16 cellular contexts compared by ENCODE assay signal in genomic region chr1:162006081-162006480, GRCh38. TPM values are rescaled to one million over a fixed set of nuclear protein-coding genes. Genes with fewer than 3 reads are reported as not detected.
DNase-seq lines count a peak whose midpoint lies in the region; ATAC-seq and TF ChIP-seq lines count a peak whose summit lies in the region.
"Had no signal": no experiment of that assay in that cellular context is flagged by ENCODE, and none has a peak within 500 bp of the region (broad histone marks: within the 10 kb centered on the region; RNA-seq: fewer than 3 reads in every experiment).

No MANE protein-coding gene starts in this region.

- H3K4me1 ChIP-seq in osteoblast (ENCODE audit: insufficient read depth, low read length), result peaks cover 26% of the 10 kb centered on the region

- H3K9me3 Mint-ChIP-seq in activated naive CD4-positive, alpha-beta T cell treated with anti-CD3 and anti-CD28 coated beads, Interleukin-2, amount 10 ng/mL, durations not matched to agents 7 days and 5 days, result no peaks in the 10 kb centered on the region
- H3K9me3 Mint-ChIP-seq: CD14-positive monocyte; CD8-positive, alpha-beta T cell; HFFc6 had no signal

- H3K4me3 ChIP-seq in osteoblast (ENCODE audit: insufficient read depth, low read length), result no peak overlapping the region
- H3K4me3 ChIP-seq: GM12878 had no signal

- peaks cover 18% of the 10 kb centered on the region for H3K27me3 Mint-ChIP-seq in activated naive CD4-positive, alpha-beta T cell treated with anti-CD3 and anti-CD28 coated beads, Interleukin-2, amount 10 ng/mL, durations not matched to agents 7 days and 5 days

- H3K27ac Mint-ChIP-seq in activated naive CD4-positive, alpha-beta T cell treated with anti-CD3 and anti-CD28 coated beads, Interleukin-2, amount 10 ng/mL, durations not matched to agents 7 days and 5 days, result peak overlapping the region; percentile 42
- H3K27ac Mint-ChIP-seq: CD14-positive monocyte; CD8-positive, alpha-beta T cell; HFFc6 had no signal

- H3K27me3 ChIP-seq in osteoblast (ENCODE audit: insufficient read depth, low read length), result peaks cover 4% of the 10 kb centered on the region

- H3K4me3 Mint-ChIP-seq in activated naive CD4-positive, alpha-beta T cell treated with anti-CD3 and anti-CD28 coated beads, Interleukin-2, amount 10 ng/mL, durations not matched to agents 7 days and 5 days, result no peak overlapping the region
- H3K4me3 Mint-ChIP-seq: CD14-positive monocyte; CD8-positive, alpha-beta T cell; HFFc6 had no signal

- no peaks in the 10 kb centered on the region for H3K9me3 ChIP-seq in osteoblast (ENCODE audit: low read depth, low read length)

- H4K20me1 ChIP-seq in osteoblast (ENCODE audit: insufficient read depth, low read length), result peaks cover under 1% of the 10 kb centered on the region

- CTCF ChIA-PET in activated naive CD4-positive, alpha-beta T cell treated with anti-CD3 and anti-CD28 coated beads, Interleukin-2, amount 10 ng/mL, durations not matched to agents 7 days and 5 days (lab: Charles Lee), result interaction anchor here (1.7 kb wide), 1 partner anchor 31 kb away, joined by 5 read pairs; no protein-coding TSS in a partner anchor

- no peak overlapping the region for H3K27ac ChIP-seq in osteoblast (ENCODE audit: low read depth, low read length)
- H3K27ac ChIP-seq: 22Rv1 had no signal

- no peak for ATAC-seq in GM19035 (IDR thresholded peaks at IDR 0.05; ENCODE audit: unreplicated experiment)
- ATAC-seq: CD8-positive, alpha-beta T cell; GM12878 had no signal

- H3K4me2 ChIP-seq in osteoblast (ENCODE audit: insufficient read depth, low read length), result no peak overlapping the region

- no peaks in the 10 kb centered on the region for H3K79me2 ChIP-seq in osteoblast (ENCODE audit: insufficient read depth, low read length)

- peaks cover 6% of the 10 kb centered on the region for H3K4me1 Mint-ChIP-seq in activated naive CD4-positive, alpha-beta T cell treated with anti-CD3 and anti-CD28 coated beads, Interleukin-2, amount 10 ng/mL, durations not matched to agents 7 days and 5 days

- no peak for DNase-seq in activated naive CD4-positive, alpha-beta T cell treated with anti-CD3 and anti-CD28 coated beads, Interleukin-2, amount 10 ng/mL, durations not matched to agents 7 days and 5 days
- DNase-seq in activated naive CD4-positive, alpha-beta T cell treated with Interleukin-2 at 50 U/mL for 16 hours, result no peak
- DNase-seq in kidney glomerular epithelial cell (lab: John Stamatoyannopoulos, UW), result peak; percentile 19
- peak; percentile 73 for DNase-seq in osteoblast (ENCODE audit: insufficient read length, low spot score, missing footprints)
- DNase-seq in DMS53 treated with DMSO at 0.1 percent for 48 hours (lab: John Stamatoyannopoulos, UW; ENCODE audit: unreplicated experiment), result no peak
- DNase-seq in NAMALWA (ENCODE audit: low spot score), result no peak
- DNase-seq: CD8-positive, alpha-beta T cell; COR-L47; DMS53; HCEC 1CT; HFFc6 had no signal

- H3K36me3 Mint-ChIP-seq in activated naive CD4-positive, alpha-beta T cell treated with anti-CD3 and anti-CD28 coated beads, Interleukin-2, amount 10 ng/mL, durations not matched to agents 7 days and 5 days, result no peaks in the 10 kb centered on the region
- H3K36me3 Mint-ChIP-seq: CD14-positive monocyte; CD8-positive, alpha-beta T cell had no signal

- H2AFZ ChIP-seq in osteoblast (ENCODE audit: low read length), result no peak overlapping the region

- no peak for TF ChIP-seq CTCF in osteoblast (IDR thresholded peaks at IDR 0.05; ENCODE audit: extremely low read depth, low read depth, low read length)

- no peaks in the 10 kb centered on the region for H3K36me3 ChIP-seq in osteoblast (ENCODE audit: insufficient read depth, low read length)

RNA-seq across cellular contexts. Expression of gene OLFML2B, which starts 17.6 kb away (rescaled TPM):
- 49.9 and 58.9 TPM in 2 replicates for total RNA-seq in osteoblast
- total RNA-seq: CD8-positive, alpha-beta T cell; G401; GM12878 had no signal

Comparison
In these comparisons a context has a peak if more than half of its experiments do, and no peak if none do; other contexts are left out.
1. DNase-seq: peak in kidney glomerular epithelial cell (single experiment) and osteoblast (single experiment); none in activated naive CD4-positive, alpha-beta T cell treated with anti-CD3 and anti-CD28 coated beads, Interleukin-2, amount 10 ng/mL, durations not matched to agents 7 days and 5 days (single experiment), activated naive CD4-positive, alpha-beta T cell treated with Interleukin-2 at 50 U/mL for 16 hours (single experiment), DMS53 treated with DMSO at 0.1 percent for 48 hours (single experiment) and NAMALWA (single experiment).